In the genomic region with DNA sequence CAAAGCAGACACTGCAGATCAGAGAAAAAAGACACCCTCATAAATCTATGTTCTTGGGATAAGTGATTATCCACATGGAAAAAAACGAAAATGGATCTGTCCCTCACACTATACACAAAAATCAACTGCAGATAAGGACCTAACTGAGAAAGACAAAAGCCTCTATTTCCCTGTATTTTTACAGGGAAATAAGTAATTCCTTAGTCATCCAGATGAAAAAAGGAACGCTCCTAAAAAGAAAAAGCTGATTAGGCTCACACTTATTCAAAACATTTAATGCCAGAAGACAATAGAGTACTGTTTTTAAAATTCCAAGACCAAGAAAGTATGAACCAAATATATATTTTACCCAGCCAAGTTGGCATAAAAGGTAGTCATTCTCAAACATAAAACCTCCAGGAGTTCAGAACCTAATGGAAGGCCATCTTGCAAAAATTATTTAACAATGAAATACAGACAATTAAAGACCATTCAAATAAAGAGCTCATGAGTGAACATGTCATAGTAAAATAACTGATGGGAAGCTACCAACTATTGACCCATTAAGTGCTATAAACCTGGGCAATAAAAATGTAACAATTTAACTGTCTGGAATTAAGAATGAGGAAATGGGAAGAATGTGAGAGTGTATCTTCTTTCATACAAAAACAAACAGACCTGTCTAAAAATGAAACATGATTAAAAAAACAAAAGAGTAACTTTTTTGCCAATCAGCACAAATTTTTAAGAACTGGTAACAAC, we compare ENCODE assay signal across 20 cellular contexts.
"Had no signal": no experiment of that assay in that cellular context is flagged by ENCODE, and none has a peak within 500 bp of the region (broad histone marks: within the 10 kb centered on the region; RNA-seq: fewer than 3 reads in every experiment).

No MANE protein-coding gene starts in this region.

- ATAC-seq: activated CD4-positive, alpha-beta T cell treated with anti-CD3 and anti-CD28 coated beads for 36 hours; activated T-cell treated with anti-CD3 and anti-CD28 coated beads, Interleukin-2, amount 50 U/mL, for 72 hours; naive thymus-derived CD4-positive, alpha-beta T cell; sciatic nerve; stimulated activated naive B cell treated with anti-CD40 and anti-IgM and Interleukin-4, amounts not matched to agents 10 μg/mL and 1 μg/mL and 100 μg/mL, for 72 hours had no signal

- H3K4me3 ChIP-seq: coronary artery, lung, prostate gland, transverse colon had no signal

- DNase-seq: activated CD4-positive, alpha-beta memory T cell treated with anti-CD3 and anti-CD28 coated beads, Interleukin-2, amount 10 ng/mL, durations not matched to agents 7 days and 5 days; activated CD4-positive, alpha-beta T cell treated with anti-CD3 and anti-CD28 coated beads for 36 hours; activated naive CD4-positive, alpha-beta T cell; activated T-cell treated with anti-CD3 and anti-CD28 coated beads, Interleukin-2, amount 50 U/mL, for 72 hours; aorta; caudate nucleus; effector memory CD4-positive, alpha-beta T cell; erythroblast; glutamatergic neuron; immature natural killer cell; naive thymus-derived CD4-positive, alpha-beta T cell; stimulated activated CD4-positive, alpha-beta T cell treated with anti-CD3 and anti-CD28 coated beads, Interleukin-2, amount 100 ng/mL, for 24 hours; stimulated activated naive B cell treated with anti-CD40 and anti-IgM and Interleukin-4, amounts not matched to agents 10 μg/mL and 1 μg/mL and 100 μg/mL, for 72 hours; substantia nigra; transverse colon; WERI-Rb-1 had no signal
